ENCODE assay signal across 17 cellular contexts in genomic region chr2:28454016-28454930, GRCh38. TPM values are rescaled to one million over a fixed set of nuclear protein-coding genes. Genes with fewer than 3 reads are reported as not detected.
DNase-seq lines count a peak whose midpoint lies in the region; ATAC-seq, FAIRE-seq and TF ChIP-seq lines count a peak whose summit lies in the region.
"Had no signal": no experiment of that assay in that cellular context is flagged by ENCODE, and none has a peak within 500 bp of the region (broad histone marks: within the 10 kb centered on the region; RNA-seq: fewer than 3 reads in every experiment).

No MANE protein-coding gene starts in this region.

- H3K79me2 ChIP-seq in astrocyte (ENCODE audit: insufficient read depth, low read length), result no peaks in the 10 kb centered on the region

- H2AFZ ChIP-seq in astrocyte (ENCODE audit: low read depth, low read length), result no peak overlapping the region

- FAIRE-seq in astrocyte (lab: Jason Lieb, UNC), result no peak

- TF ChIP-seq EP300 in suprapubic skin (IDR thresholded peaks at IDR 0.05) (no peak), tibial nerve (IDR thresholded peaks at IDR 0.05) (no peak)

- no peak overlapping the region for H3K4me3 ChIP-seq in HEK293 (ENCODE audit: low read depth, low read length)
- no peak overlapping the region for H3K4me3 ChIP-seq in astrocyte (ENCODE audit: insufficient read depth, low read depth, low read length)
- no peak overlapping the region for H3K4me3 ChIP-seq in foreskin fibroblast (ENCODE audit: low read depth in 1 of 2, low read length in 2 of 2)
- no peak overlapping the region for H3K4me3 ChIP-seq in suprapubic skin
- no peak overlapping the region for H3K4me3 ChIP-seq in tibial nerve
- H3K4me3 ChIP-seq: adrenal gland, gastrocnemius medialis, right atrium auricular region had no signal

- no peak overlapping the region for H3K4me2 ChIP-seq in astrocyte (ENCODE audit: low read length)

- H3K4me1 ChIP-seq in HEK293 (ENCODE audit: control insufficient read depth, insufficient read depth, low read length) (peaks cover 3% of the 10 kb centered on the region; the same call in 1 of the 2 replicates), astrocyte (ENCODE audit: insufficient read depth, low read length) (peaks cover 9% of the 10 kb centered on the region), suprapubic skin (peaks cover 34% of the 10 kb centered on the region), tibial nerve (peaks cover 0 to 4% (median 0%) of the 10 kb centered on the region in 4 donors)
- H3K4me1 ChIP-seq: adrenal gland, gastrocnemius medialis had no signal

- no peak for ATAC-seq in HG02970 (IDR thresholded peaks at IDR 0.05; ENCODE audit: low FRiP score, unreplicated experiment)
- ATAC-seq: gastrocnemius medialis, Right ventricle myocardium inferior had no signal

- H3K27ac ChIP-seq in HEK293 (ENCODE audit: extremely low read depth, low read depth, low read length), result no peak overlapping the region
- no peak overlapping the region for H3K27ac ChIP-seq in astrocyte (ENCODE audit: low read depth, low read length)
- H3K27ac ChIP-seq in suprapubic skin, result peak overlapping the region; percentile 73
- H3K27ac ChIP-seq in tibial nerve, result no peak overlapping the region
- H3K27ac ChIP-seq: adrenal gland, gastrocnemius medialis, right atrium auricular region had no signal

- no peak overlapping the region for H3K9ac ChIP-seq in astrocyte (ENCODE audit: low read length)

- peak overlapping the region; percentile 4 for H3K27ac Mint-ChIP-seq in astrocyte (ENCODE audit: unreplicated experiment)

- peaks cover 3% of the 10 kb centered on the region for H3K27me3 Mint-ChIP-seq in astrocyte (ENCODE audit: low read depth, unreplicated experiment)

- no peak overlapping the region for H3K4me3 Mint-ChIP-seq in astrocyte (ENCODE audit: unreplicated experiment)

- peaks cover 4% of the 10 kb centered on the region for H3K36me3 Mint-ChIP-seq in astrocyte (ENCODE audit: low read depth, unreplicated experiment)

- H3K9me3 ChIP-seq in HEK293 (ENCODE audit: control insufficient read depth, insufficient read depth, low read depth, low read length) (no peaks in the 10 kb centered on the region), astrocyte (ENCODE audit: insufficient read depth, low read depth, low read length) (no peaks in the 10 kb centered on the region), suprapubic skin (no peaks in the 10 kb centered on the region), tibial nerve (no peaks in the 10 kb centered on the region)
- H3K9me3 ChIP-seq: adrenal gland, BE2C, gastrocnemius medialis, right atrium auricular region had no signal

- CTCF ChIA-PET in HEK293 (lab: Yijun Ruan, JAX), result interaction anchor here (0.6 to 2.4 kb wide), 8 partner anchors 10 to 730 kb away, joined by 3 to 8 read pairs (median 3); no protein-coding TSS in a partner anchor

- no peaks in the 10 kb centered on the region for H3K9me3 Mint-ChIP-seq in astrocyte (ENCODE audit: unreplicated experiment)

- DNase-seq in astrocyte (ENCODE audit: low read depth) (no peak), foreskin fibroblast (peak; percentile 59 to 67), suprapubic skin (ENCODE audit: low spot score in 2 of 2) (no peak), RPMI8226 (no peak), UCSD-AML1 (lab: John Stamatoyannopoulos, UW; ENCODE audit: unreplicated experiment) (no peak), tibial nerve (ENCODE audit: low spot score in 2 of 2) (no peak)
- DNase-seq: adrenal gland; BE2C; gastrocnemius medialis; GOT3; NCI-H1694 treated with DMSO at 0.1 percent for 48 hours; NCI-H446; stimulated activated CD4-positive, alpha-beta T cell treated with anti-CD3 and anti-CD28 coated beads, Interleukin-2, amount 100 ng/mL, for 24 hours had no signal

- TF ChIP-seq CTCF in HEK293 (tag by site-specific recombination; IDR thresholded peaks at IDR 0.05) (no peak), astrocyte (IDR thresholded peaks at IDR 0.05; ENCODE audit: insufficient read depth, low read depth, low read length) (no peak), foreskin fibroblast (IDR thresholded peaks at IDR 0.05; ENCODE audit: low read depth, low read length) (no peak), suprapubic skin (IDR thresholded peaks at IDR 0.05) (no peak), tibial nerve (IDR thresholded peaks at IDR 0.05) (no peak)

- H3K36me3 ChIP-seq in HEK293 (ENCODE audit: control insufficient read depth in 2 of 2, insufficient read depth in 1 of 2, low read length in 2 of 2) (no peaks in the 10 kb centered on the region), astrocyte (ENCODE audit: insufficient read depth, low read length) (no peaks in the 10 kb centered on the region), suprapubic skin (no peaks in the 10 kb centered on the region), tibial nerve (no peaks in the 10 kb centered on the region)
- H3K36me3 ChIP-seq: adrenal gland, BE2C, gastrocnemius medialis, right atrium auricular region had no signal

- TF ChIP-seq POLR2A in suprapubic skin (IDR thresholded peaks at IDR 0.05) (no peak), tibial nerve (IDR thresholded peaks at IDR 0.05) (no peak)

- peaks cover 9% of the 10 kb centered on the region for H3K4me1 Mint-ChIP-seq in astrocyte (ENCODE audit: low read depth, unreplicated experiment)

- H4K20me1 ChIP-seq in astrocyte (ENCODE audit: insufficient read depth, low read length), result no peaks in the 10 kb centered on the region

- H3K27me3 ChIP-seq in astrocyte (ENCODE audit: insufficient read depth, low read length) (no peaks in the 10 kb centered on the region), suprapubic skin (no peaks in the 10 kb centered on the region), tibial nerve (no peaks in the 10 kb centered on the region)
- H3K27me3 ChIP-seq: adrenal gland, BE2C, gastrocnemius medialis, right atrium auricular region had no signal

- WGBS in suprapubic skin, result 53% methylated on average over 7 of the region's 14 CpGs
- WGBS in tibial nerve, 2 donors, result 82 to 83% methylated on average over 9 to 14 of the region's 14 CpGs

- POLR2A ChIA-PET in HEK293 (lab: Yijun Ruan, JAX), result no interaction called here

TF ChIP-seq in HEK293, 187 proteins besides CTCF, POLR2A, EP300 and RAD21:
- TF ChIP-seq HOXA7 (CRISPR knock-in tag; IDR thresholded peaks at IDR 0.05; ENCODE audit: borderline replicate concordance) (no peak), ZNF660 (tag by site-specific recombination; IDR thresholded peaks at IDR 0.05) (no peak), ZIC2 (tag by site-specific recombination; IDR thresholded peaks at IDR 0.05) (peak; percentile 77), ZNF23 (tag by site-specific recombination; IDR thresholded peaks at IDR 0.05; ENCODE audit: borderline replicate concordance) (no peak), ZNF664 (tag by site-specific recombination; IDR thresholded peaks at IDR 0.05) (no peak)

RNA-seq across cellular contexts. Expression of gene PLB1, which starts 41.6 kb away (rescaled TPM):
- total RNA-seq in astrocyte (0.98 and 1.9 TPM in 2 replicates), suprapubic skin (10 to 100 TPM in 1 of 4 donors, 1 to 10 TPM in 3; 3.9 to 21.6 (median 9.1) TPM), tibial nerve (1 to 10 TPM; 1.7 to 8.4 (median 4.7) TPM)

Comparison
In these comparisons a context has a peak if more than half of its experiments do, and no peak if none do; other contexts are left out.
1. DNase-seq: peak in foreskin fibroblast (2 of 2); none in astrocyte (single experiment), suprapubic skin (0 of 2), RPMI8226 (single experiment), UCSD-AML1 (single experiment) and tibial nerve (0 of 2).